ENCODE assay signal across 14 cellular contexts in the genomic region with DNA sequence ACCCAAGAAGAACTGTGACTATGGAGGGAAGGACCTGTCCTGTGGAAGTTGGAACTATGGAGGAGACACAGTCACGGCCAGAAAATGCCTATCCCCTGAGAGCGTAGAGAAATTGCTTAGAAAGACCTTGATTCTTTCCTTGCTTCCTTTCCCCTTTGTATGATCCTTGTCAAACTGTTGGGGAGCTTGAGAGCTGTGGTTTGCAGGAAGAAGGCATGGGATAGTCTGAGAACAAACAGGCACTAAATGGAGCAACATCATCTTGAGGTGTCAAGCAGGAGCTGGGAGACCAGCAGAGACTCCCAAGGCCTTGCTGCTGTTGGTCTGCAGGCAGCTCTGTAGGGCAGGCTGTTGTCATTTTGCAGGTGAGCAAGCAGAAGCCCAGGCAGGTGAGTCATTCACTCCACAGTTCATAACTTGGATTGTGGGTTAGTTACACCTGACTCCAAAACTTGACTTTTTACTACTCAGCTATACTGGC.
"Had no signal": no experiment of that assay in that cellular context is flagged by ENCODE, and none has a peak within 500 bp of the region (broad histone marks: within the 10 kb centered on the region; RNA-seq: fewer than 3 reads in every experiment).

No MANE protein-coding gene starts in this region.

- H3K4me1 ChIP-seq: body of pancreas, upper lobe of right lung had no signal

- H3K4me3 ChIP-seq: body of pancreas, ovary, upper lobe of right lung had no signal

- H3K27ac ChIP-seq: body of pancreas, ovary, upper lobe of right lung, WERI-Rb-1 had no signal

- H3K27ac Mint-ChIP-seq: activated naive CD4-positive, alpha-beta T cell treated with anti-CD3 and anti-CD28 coated beads, Interleukin-2, amount 50 U/mL, for 24 hours; stimulated activated naive CD8-positive, alpha-beta T cell treated with anti-CD3 and anti-CD28 coated beads, Interleukin-15, Interleukin-2, amounts not matched to agents 100 ng/mL and 50 ng/mL, for 24 hours had no signal

- H3K36me3 Mint-ChIP-seq: activated naive CD4-positive, alpha-beta T cell treated with anti-CD3 and anti-CD28 coated beads, Interleukin-2, amount 50 U/mL, for 24 hours had no signal

- H3K27me3 Mint-ChIP-seq: stimulated activated naive CD8-positive, alpha-beta T cell treated with anti-CD3 and anti-CD28 coated beads, Interleukin-15, Interleukin-2, amounts not matched to agents 100 ng/mL and 50 ng/mL, for 24 hours had no signal

- DNase-seq: activated CD4-positive, alpha-beta T cell treated with anti-CD3 and anti-CD28 coated beads for 48 hours; activated CD8-positive, alpha-beta memory T cell treated with anti-CD3 and anti-CD28 coated beads for 24 hours; body of pancreas; effector memory CD4-positive, alpha-beta T cell; left ventricle myocardium superior; ovary; stimulated activated CD4-positive, alpha-beta T cell treated with anti-CD3 and anti-CD28 coated beads, Interleukin-15, amount 100 ng/mL, for 24 hours; stimulated activated CD4-positive, alpha-beta T cell treated with anti-CD3 and anti-CD28 coated beads, Interleukin-4, amount 100 ng/mL, for 24 hours; SW 1271; T1000; upper lobe of right lung; WERI-Rb-1 had no signal

- H3K4me1 Mint-ChIP-seq: activated naive CD4-positive, alpha-beta T cell treated with anti-CD3 and anti-CD28 coated beads, Interleukin-2, amount 50 U/mL, for 24 hours had no signal

- H3K4me3 Mint-ChIP-seq: activated naive CD4-positive, alpha-beta T cell treated with anti-CD3 and anti-CD28 coated beads, Interleukin-2, amount 50 U/mL, for 24 hours; stimulated activated naive CD8-positive, alpha-beta T cell treated with anti-CD3 and anti-CD28 coated beads, Interleukin-15, Interleukin-2, amounts not matched to agents 100 ng/mL and 50 ng/mL, for 24 hours had no signal

- H3K27me3 ChIP-seq: body of pancreas, ovary, upper lobe of right lung had no signal

- ATAC-seq: body of pancreas, left ventricle myocardium superior, upper lobe of right lung had no signal

- H3K36me3 ChIP-seq: ovary, upper lobe of right lung, WERI-Rb-1 had no signal

- H3K9me3 Mint-ChIP-seq: activated naive CD4-positive, alpha-beta T cell treated with anti-CD3 and anti-CD28 coated beads, Interleukin-2, amount 50 U/mL, for 24 hours had no signal

- H3K9me3 ChIP-seq: body of pancreas, ovary, upper lobe of right lung had no signal
